8 cellular contexts compared by ENCODE assay signal in the genomic region with DNA sequence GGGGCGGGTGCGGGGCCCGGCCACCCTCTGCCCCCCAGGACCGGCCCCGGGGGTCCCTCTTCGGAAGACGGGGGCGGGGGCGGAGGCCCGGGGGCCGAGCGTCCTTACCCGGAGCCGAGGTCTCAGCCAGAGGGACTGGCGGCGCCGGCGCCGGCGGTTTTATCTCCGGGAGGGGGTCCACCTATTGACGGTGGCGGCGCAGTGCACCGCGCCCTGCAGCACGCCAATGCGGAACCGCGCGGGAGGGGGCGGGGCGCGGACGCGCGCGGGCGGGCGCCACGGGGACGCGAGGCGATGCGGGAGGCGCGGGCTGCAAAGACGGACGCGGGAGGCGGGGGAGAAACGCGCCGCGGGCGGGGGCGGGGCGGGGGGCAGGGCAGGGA. TPM values are rescaled to one million over a fixed set of nuclear protein-coding genes. Genes with fewer than 3 reads are reported as not detected.
A peak's percentile ranks its signal among the peaks of the same experiment; 100 is the strongest.
DNase-seq lines count a peak whose midpoint lies in the region; ATAC-seq and TF ChIP-seq lines count a peak whose summit lies in the region.

A gene (minus strand): TSS at position 134 of the 383 bp plus-strand sequence. CDS start 1,320 bp downstream, outside the sequence.

- POLR2A ChIA-PET in AG04450 (lab: Yijun Ruan, JAX), result no interaction called here

- H3K9ac ChIP-seq in H9 (ENCODE audit: extremely low read depth, insufficient read length, low read length) (no peak within 1 kb of the TSS), neuronal stem cell (ENCODE audit: low read depth, low read length, poor library complexity) (peak within 1 kb of the TSS; percentile 60)

- H3K4me2 ChIP-seq in H9 (ENCODE audit: insufficient read depth, insufficient read length, low read length) (peak within 1 kb of the TSS; percentile 34), neuronal stem cell (ENCODE audit: insufficient read depth, low read length, poor library complexity, severe bottlenecking) (peak within 1 kb of the TSS; percentile 89)

- no peak within 1 kb of the TSS for H2BK5ac ChIP-seq in H9 (ENCODE audit: insufficient read length, low read length)
- peak within 1 kb of the TSS; percentile 82 for H2BK5ac ChIP-seq in neuronal stem cell (ENCODE audit: low read length)

- H3K4me1 Mint-ChIP-seq in H9, result peaks cover 4 to 10% of the 10 kb centered on the region in 2 experiments; a peak in 3 of 4 replicates

- peak within 1 kb of the TSS; percentile 25; the same call in 1 of the 2 replicates for H3K4me3 ChIP-seq in AG04450 (ENCODE audit: low read depth, low read length)
- H3K4me3 ChIP-seq in WI38 (ENCODE audit: low read depth, low read length), result 0 out of 2 replicates have a peak within 1 kb of the TSS, but pooled peaks have one; percentile 20
- peak within 1 kb of the TSS; percentile 30 for H3K4me3 ChIP-seq in epithelial cell of proximal tubule (ENCODE audit: low read depth, low read length)
- H3K4me3 ChIP-seq in neuronal stem cell (ENCODE audit: low read length in 2 of 2), result peak within 1 kb of the TSS; percentile 40 to 68

- no peak within 1 kb of the TSS for H3K56ac ChIP-seq in H9 (ENCODE audit: insufficient read length, low read depth, low read length)

- no peaks in the 10 kb centered on the region for H3K9me3 Mint-ChIP-seq in H9

- no peak within 1 kb of the TSS for H3T11ph ChIP-seq in H9 (ENCODE audit: low read length)

- H2BK12ac ChIP-seq in H9 (ENCODE audit: insufficient read length, low read depth, low read length), result no peak within 1 kb of the TSS
- H2BK12ac ChIP-seq in neuronal stem cell (ENCODE audit: low read length), result no peak within 1 kb of the TSS

- WGBS in H9 (ENCODE audit: extremely low coverage, insufficient read length, low lambda C conversion rate), result no CpG with 5 or more reads among the region's 58 CpGs
- WGBS in neuronal stem cell (ENCODE audit: extremely low coverage in 2 of 2, insufficient read length in 2 of 2, insufficient replicate concordance in 1 of 2), 2 donors, result no CpG with 5 or more reads among the region's 58 CpGs

- no peak for TF ChIP-seq CTCF in AG04450 (IDR thresholded peaks at IDR 0.05; ENCODE audit: low read depth, low read length)
- 0 out of 3 replicates have a peak, but pooled peaks have one; percentile 12 for TF ChIP-seq CTCF in H9 (conservative IDR thresholded peaks at IDR 0.05)
- TF ChIP-seq CTCF in WI38 (IDR thresholded peaks at IDR 0.05; ENCODE audit: low read depth, low read length), result no peak
- TF ChIP-seq CTCF in epithelial cell of proximal tubule (conservative IDR thresholded peaks at IDR 0.05; ENCODE audit: low read depth, low read length), result no peak

- H3K18ac ChIP-seq in H9 (ENCODE audit: insufficient read length, low read depth, low read length) (no peak within 1 kb of the TSS), neuronal stem cell (ENCODE audit: low read length) (peak within 1 kb of the TSS; percentile 76)

- H2BK15ac ChIP-seq in H9 (ENCODE audit: low read depth, low read length) (no peak within 1 kb of the TSS), neuronal stem cell (ENCODE audit: low read length) (peak within 1 kb of the TSS; percentile 75)

- peaks cover 52% of the 10 kb centered on the region for H3K27me3 Mint-ChIP-seq in H9 (ENCODE audit: low read depth)

- DNase-seq in AG04450 (ENCODE audit: low read depth, low spot score) (no peak), H9 (peak; percentile 31), epithelial cell of proximal tubule (ENCODE audit: low read depth) (no peak), neuronal stem cell (ENCODE audit: low spot score) (no peak), NCI-H2029 (lab: John Stamatoyannopoulos, UW) (no peak)

- H3K9me3 ChIP-seq in AG04450 (ENCODE audit: control insufficient read depth, insufficient read depth, low read length) (no peaks in the 10 kb centered on the region; the same call in 1 of the 2 replicates), H9 (ENCODE audit: control insufficient read depth, low read depth, low read length) (no peaks in the 10 kb centered on the region), neuronal stem cell (replicated peaks in 1 of 2; ENCODE audit: control insufficient read depth in 2 of 2, insufficient read depth in 1 of 2, low read depth in 1 of 2, low read length in 2 of 2) (peaks cover 0 to 2% of the 10 kb centered on the region in 2 donors)

- H3K27me3 ChIP-seq in AG04450 (ENCODE audit: control insufficient read depth, insufficient read depth, low read length) (peaks cover 37% of the 10 kb centered on the region), H9 (ENCODE audit: insufficient read depth, low read length) (peaks cover 4% of the 10 kb centered on the region; the same call in 1 of the 2 replicates), neuronal stem cell (ENCODE audit: control insufficient read depth in 3 of 3, insufficient read depth in 3 of 3, low read depth in 1 of 3, low read length in 3 of 3) (peaks cover 24 to 49% (median 42%) of the 10 kb centered on the region in 3 experiments)

- peaks cover 2% of the 10 kb centered on the region for H4K20me1 ChIP-seq in H9 (ENCODE audit: control insufficient read depth, insufficient read depth, insufficient read length)

- H2AK5ac ChIP-seq in H9 (ENCODE audit: insufficient read length, low read length) (no peak within 1 kb of the TSS), neuronal stem cell (ENCODE audit: low read depth, low read length) (peak within 1 kb of the TSS; percentile 81)

- no peak within 1 kb of the TSS for H3K23ac ChIP-seq in H9 (ENCODE audit: insufficient read length, low read depth, low read length)
- H3K23ac ChIP-seq in neuronal stem cell (ENCODE audit: low read depth, low read length, poor library complexity), result peak within 1 kb of the TSS; percentile 65

- no peaks in the 10 kb centered on the region for H3K79me1 ChIP-seq in H9 (ENCODE audit: insufficient read depth, low read depth, low read length, poor library complexity, severe bottlenecking)
- no peaks in the 10 kb centered on the region for H3K79me1 ChIP-seq in neuronal stem cell (ENCODE audit: low read depth, low read length)

- no peak within 1 kb of the TSS for H4K5ac ChIP-seq in H9 (ENCODE audit: insufficient read length, low read depth, low read length)

- no peak within 1 kb of the TSS for H2BK120ac ChIP-seq in H9 (ENCODE audit: low read depth, low read length, poor library complexity, severe bottlenecking)
- H2BK120ac ChIP-seq in neuronal stem cell (ENCODE audit: low read depth, low read length), result no peak within 1 kb of the TSS

- H3K14ac ChIP-seq in H9 (ENCODE audit: insufficient read depth, low read length), result no peak within 1 kb of the TSS
- peak within 1 kb of the TSS; percentile 71 for H3K14ac ChIP-seq in neuronal stem cell (ENCODE audit: low read length)

- H3K27ac ChIP-seq in AG04450 (ENCODE audit: low read depth, low read length) (no peak within 1 kb of the TSS), H9 (ENCODE audit: insufficient read length, low read depth, low read length) (no peak within 1 kb of the TSS), neuronal stem cell (replicated peaks; ENCODE audit: low read length) (no peak within 1 kb of the TSS)

- H2AFZ ChIP-seq in H9 (ENCODE audit: low read length) (no peak within 1 kb of the TSS), neuronal stem cell (ENCODE audit: low read length) (peak within 1 kb of the TSS; percentile 73)

- CTCF ChIA-PET in AG04450 (lab: Charles Lee), result no interaction called here

- no peak within 1 kb of the TSS for H4K91ac ChIP-seq in H9 (ENCODE audit: insufficient read length, low read depth, low read length)
- H4K91ac ChIP-seq in neuronal stem cell (ENCODE audit: low read depth, low read length, poor library complexity), result no peak within 1 kb of the TSS

- no peaks in the 10 kb centered on the region for H3K4me1 ChIP-seq in H9 (ENCODE audit: insufficient read depth, low read length)
- H3K4me1 ChIP-seq in neuronal stem cell (ENCODE audit: control insufficient read depth in 2 of 2, insufficient read depth in 1 of 2, low read depth in 1 of 2, low read length in 2 of 2), result peaks cover 9 to 19% of the 10 kb centered on the region in 2 donors

- H3K36me3 ChIP-seq in neuronal stem cell (replicated peaks in 1 of 2; ENCODE audit: control insufficient read depth in 2 of 2, insufficient read depth in 2 of 2, low read length in 2 of 2), result no peaks in the 10 kb centered on the region

- ATAC-seq in HG02759 (IDR thresholded peaks at IDR 0.05; ENCODE audit: unreplicated experiment) (no peak), GM19328 (IDR thresholded peaks at IDR 0.05; ENCODE audit: unreplicated experiment) (no peak)

- no peak within 1 kb of the TSS for H3K27ac Mint-ChIP-seq in H9

- H3K4me3 Mint-ChIP-seq in H9, result peak within 1 kb of the TSS; percentile 47 to 76

- H3K23me2 ChIP-seq in H9 (ENCODE audit: insufficient read length, low read depth, low read length, poor library complexity, severe bottlenecking), result peaks cover 5% of the 10 kb centered on the region

- H2BK20ac ChIP-seq in H9 (ENCODE audit: low read depth, low read length, poor library complexity, severe bottlenecking), result no peak within 1 kb of the TSS

- no peak within 1 kb of the TSS for H3K4ac ChIP-seq in H9 (ENCODE audit: low read depth, low read length)
- no peak within 1 kb of the TSS for H3K4ac ChIP-seq in neuronal stem cell (ENCODE audit: low read length)

- no peaks in the 10 kb centered on the region for H3K79me2 ChIP-seq in H9 (ENCODE audit: insufficient read depth, low read length)

- H3K36me3 Mint-ChIP-seq in H9 (ENCODE audit: insufficient read depth in 1 of 3, low read depth in 3 of 3), result peaks cover 0 to 6% (median 0%) of the 10 kb centered on the region in 3 experiments; a peak in 1 of 7 replicates

- H4K8ac ChIP-seq in H9 (replicated peaks; ENCODE audit: insufficient read length, low read depth, low read length), result no peak within 1 kb of the TSS
- no peak within 1 kb of the TSS for H4K8ac ChIP-seq in neuronal stem cell (ENCODE audit: low read depth, low read length)

RNA-seq across cellular contexts. Expression of the gene that starts here (rescaled TPM):
- 0.94 and 0.99 TPM in 2 replicates for polyA plus RNA-seq in AG04450 (2011; rRNA removed)
- polyA minus RNA-seq in AG04450 (2011; rRNA and poly(A)+ RNA removed), result 1.1 and 5.2 TPM in 2 replicates
- total RNA-seq in H9 (2021) (25.8 and 27.4 TPM in 2 replicates), epithelial cell of proximal tubule (1.2 and 20.0 TPM in 2 replicates)
- polyA plus RNA-seq in neuronal stem cell (2013, experiment 1 of 2), result 0.57 TPM
- 0.96 TPM for polyA plus RNA-seq in neuronal stem cell (2013, experiment 2 of 2)
